Comparison of ENCODE assay signal across 31 cellular contexts in the genomic region with DNA sequence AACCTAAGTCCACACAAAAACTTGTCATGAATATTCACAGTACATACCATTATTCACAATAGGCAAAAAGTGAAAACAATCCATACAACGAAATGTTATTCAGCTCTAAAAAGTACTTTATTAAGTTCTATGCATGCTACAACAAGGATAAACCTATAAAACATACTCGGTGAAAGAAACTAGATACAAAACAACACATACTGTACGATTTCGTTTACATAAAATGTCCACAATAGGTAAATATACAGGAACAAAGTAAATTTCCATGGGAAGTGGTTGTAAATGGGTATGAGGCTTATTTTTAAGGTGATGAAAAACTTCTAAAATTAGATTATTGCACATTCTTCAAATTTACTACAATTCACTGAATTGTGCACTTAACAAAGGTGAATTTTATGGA. TPM values are rescaled to one million over a fixed set of nuclear protein-coding genes. Genes with fewer than 3 reads are reported as not detected.
"Had no signal": no experiment of that assay in that cellular context is flagged by ENCODE, and none has a peak within 500 bp of the region (broad histone marks: within the 10 kb centered on the region; RNA-seq: fewer than 3 reads in every experiment).

No MANE protein-coding gene starts in this region.

- H3K4me1 ChIP-seq: adrenal gland, body of pancreas, colonic mucosa, esophagus muscularis mucosa, gastrocnemius medialis, heart left ventricle had no signal

- H3K9me3 ChIP-seq: adrenal gland, body of pancreas, colonic mucosa, esophagus muscularis mucosa, gastrocnemius medialis had no signal

- H3K27me3 ChIP-seq: colonic mucosa, foreskin keratinocyte had no signal

- H3K36me3 ChIP-seq: adrenal gland, colonic mucosa, esophagus muscularis mucosa, gastrocnemius medialis, heart left ventricle had no signal

- ATAC-seq: activated CD4-positive, alpha-beta T cell treated with anti-CD3 and anti-CD28 coated beads for 36 hours; activated CD8-positive, alpha-beta memory T cell treated with anti-CD3 and anti-CD28 coated beads, Interleukin-2, amount 10 ng/mL, durations not matched to agents 7 days and 5 days; activated CD8-positive, alpha-beta T cell treated with anti-CD3 and anti-CD28 coated beads, Interleukin-2, amount 10 ng/mL, durations not matched to agents 7 days and 5 days; activated naive CD8-positive, alpha-beta T cell treated with anti-CD3 and anti-CD28 coated beads, Interleukin-2, amount 50 U/mL, for 24 hours; body of pancreas; effector memory CD8-positive, alpha-beta T cell; foreskin keratinocyte; gastrocnemius medialis; heart left ventricle; T-helper 17 cell had no signal

- H3K4me3 ChIP-seq: adrenal gland, body of pancreas, colonic mucosa, esophagus muscularis mucosa, gastrocnemius medialis, heart left ventricle had no signal

- DNase-seq: activated CD4-positive, alpha-beta memory T cell treated with anti-CD3 and anti-CD28 coated beads for 36 hours; activated CD4-positive, alpha-beta T cell treated with anti-CD3 and anti-CD28 coated beads for 36 hours; activated CD4-positive, alpha-beta T cell treated with anti-CD3 and anti-CD28 coated beads, Interleukin-2, amount 10 ng/mL, durations not matched to agents 24 days and 14 days; activated CD4-positive, CD25-positive, alpha-beta regulatory T cell; activated CD4-positive, CD25-positive, alpha-beta regulatory T cell treated with anti-CD3 and anti-CD28 coated beads, Interleukin-2, amount 50 U/mL, for 72 hours; activated CD8-positive, alpha-beta memory T cell treated with anti-CD3 and anti-CD28 coated beads, Interleukin-2, amount 10 ng/mL, durations not matched to agents 7 days and 5 days; activated CD8-positive, alpha-beta memory T cell treated with anti-CD3 and anti-CD28 coated beads, Interleukin-2, amount 50 U/mL, for 4 hours; activated CD8-positive, alpha-beta T cell treated with anti-CD3 and anti-CD28 coated beads, Interleukin-2, amount 10 ng/mL, durations not matched to agents 7 days and 5 days; activated effector memory CD4-positive, alpha-beta T cell treated with anti-CD3 and anti-CD28 coated beads, Interleukin-2, amount 50 U/mL, for 16 hours; activated naive CD4-positive, alpha-beta T cell treated with anti-CD3 and anti-CD28 coated beads for 36 hours; activated naive CD8-positive, alpha-beta T cell treated with anti-CD3 and anti-CD28 coated beads for 36 hours; activated naive CD8-positive, alpha-beta T cell treated with anti-CD3 and anti-CD28 coated beads, Interleukin-2, amount 50 U/mL, for 24 hours; activated T-cell treated with anti-CD3 and anti-CD28 coated beads, Interleukin-2, amount 50 U/mL, for 1 hour; activated T-cell treated with anti-CD3 and anti-CD28 coated beads, Interleukin-2, amount 50 U/mL, for 48 hours; adrenal gland; amygdala; aorta; body of pancreas; caudate nucleus; colonic mucosa; effector memory CD8-positive, alpha-beta T cell; erythroblast; foreskin keratinocyte; gastrocnemius medialis; glutamatergic neuron; heart left ventricle; T-helper 17 cell; T1000 had no signal

- H3K27ac ChIP-seq: adrenal gland, body of pancreas, colonic mucosa, esophagus muscularis mucosa, foreskin keratinocyte, gastrocnemius medialis, heart left ventricle had no signal

RNA-seq across cellular contexts. Expression of a gene that starts 8.0 kb away (rescaled TPM):
- total RNA-seq: activated CD4-positive, alpha-beta memory T cell treated with anti-CD3 and anti-CD28 coated beads for 36 hours; activated CD4-positive, alpha-beta T cell treated with anti-CD3 and anti-CD28 coated beads, Interleukin-2, amount 10 ng/mL, durations not matched to agents 24 days and 14 days; activated CD8-positive, alpha-beta memory T cell treated with anti-CD3 and anti-CD28 coated beads, Interleukin-2, amount 10 ng/mL, durations not matched to agents 7 days and 5 days; activated CD8-positive, alpha-beta T cell treated with anti-CD3 and anti-CD28 coated beads, Interleukin-2, amount 10 ng/mL, durations not matched to agents 7 days and 5 days; activated naive CD4-positive, alpha-beta T cell treated with anti-CD3 and anti-CD28 coated beads for 36 hours; activated T-helper 1 cell treated with anti-CD3 and anti-CD28 coated beads, Interleukin-12 subunit alpha, Interleukin-12 subunit beta, Interleukin-2, Interleukin-4 antibody, amounts not matched to agents 30 ng/mL and 10 ng/mL and 1 ng/mL, durations not matched to agents 14 hours and 24 hours and 36 hours; activated T-helper 2 cell treated with anti-CD3 and anti-CD28 coated beads, Interferon-gamma antibody, Interleukin-2, Interleukin-4, amounts not matched to agents 10 μg/mL and 5 μg/mL and 100 μg/mL, durations not matched to agents 14 hours and 24 hours and 36 hours; T-helper 17 cell had no signal
